ENCODE assay signal across 1 cellular context in genomic region chr11:111412293-111412692, GRCh38.
TF ChIP-seq lines count a peak whose summit lies in the region.

No MANE protein-coding gene starts in this region.

TF ChIP-seq in HepG2, 621 proteins besides CTCF, POLR2A, EP300 and RAD21:
- TF ChIP-seq MAFF (IDR thresholded peaks at IDR 0.05; ENCODE audit: low read depth, low read length): peak; percentile 56; the same call in 1 of the 2 replicates
- no peak for TF ChIP-seq MAZ (IDR thresholded peaks at IDR 0.05; ENCODE audit: borderline replicate concordance, low read depth, low read length)
- TF ChIP-seq MAZ (CRISPR knock-in tag; IDR thresholded peaks at IDR 0.05; ENCODE audit: low read depth): no peak
- TF ChIP-seq MAFK (conservative IDR thresholded peaks at IDR 0.05 in 1 of 2, IDR thresholded peaks at IDR 0.05 in 1 of 2; ENCODE audit: low read length in 2 of 2): peak; percentile 39 to 72; a peak in 3 of 4 replicates
